ENCODE assay signal across 9 cellular contexts in genomic region chr11:112157274-112157766, GRCh38. TPM values are rescaled to one million over a fixed set of nuclear protein-coding genes. Genes with fewer than 3 reads are reported as not detected.
A peak's percentile ranks its signal among the peaks of the same experiment; 100 is the strongest.
DNase-seq lines count a peak whose midpoint lies in the region; ATAC-seq, FAIRE-seq and TF ChIP-seq lines count a peak whose summit lies in the region.
"Had no signal": no experiment of that assay in that cellular context is flagged by ENCODE, and none has a peak within 500 bp of the region (broad histone marks: within the 10 kb centered on the region; RNA-seq: fewer than 3 reads in every experiment).

No MANE protein-coding gene starts in this region.

- in situ Hi-C loops in HepG2 (cut with HindIII; ENCODE audit: extremely low pct_ligation_motif_present, low pct_unique_long_range_greater_than_20kb) = no loop called here

- peaks cover 28% of the 10 kb centered on the region for H3K4me1 ChIP-seq in HepG2 (ENCODE audit: insufficient read depth, low read length)

- TF ChIP-seq CTCF in HepG2 (CRISPR knock-in tag; IDR thresholded peaks at IDR 0.05) = no peak

- H3K9ac ChIP-seq in HepG2 (ENCODE audit: insufficient read depth, low read depth, low read length) = no peak overlapping the region

- peak overlapping the region; percentile 2 for H3K27ac ChIP-seq in HepG2 (ENCODE audit: extremely low read length, insufficient read depth, low read length)

- no peaks in the 10 kb centered on the region for H3K79me2 ChIP-seq in HepG2 (ENCODE audit: insufficient read depth, low read length)

- 0 out of 2 replicates have a peak overlapping the region, but pooled peaks have one; percentile 2 for H3K4me2 ChIP-seq in HepG2 (ENCODE audit: low read depth, low read length)

- H2AFZ ChIP-seq in HepG2 (ENCODE audit: low read length) = no peak overlapping the region

- no peaks in the 10 kb centered on the region for H4K20me1 ChIP-seq in HepG2 (ENCODE audit: insufficient read depth, low read length)

- POLR2A ChIA-PET in HepG2 (lab: Yijun Ruan, JAX) = interaction anchor here (1.1 to 1.2 kb wide), 3 partner anchors 43 to 71 kb away, joined by 3 to 4 read pairs (median 3); partner anchors contain the start of genes SDHD and TIMM8B

- no peak overlapping the region for H3K4me3 ChIP-seq in HepG2 (replicated peaks in 1 of 3; ENCODE audit: insufficient read depth in 1 of 3, low read depth in 2 of 3, low read length in 3 of 3)

- DNase-seq in AG08396 (ENCODE audit: low spot score) = peak; percentile 88
- DNase-seq in HS-5 (ENCODE audit: low read depth) = peak; percentile 97
- DNase-seq in astrocyte of the hippocampus (ENCODE audit: low read depth, low spot score) = peak; percentile 98
- peak; percentile 94 for DNase-seq in HepG2 (ENCODE audit: low spot score)
- DNase-seq: activated CD8-positive, alpha-beta memory T cell treated with anti-CD3 and anti-CD28 coated beads, Interleukin-2, amount 50 U/mL, for 4 hours had no signal

- intact Hi-C loops in HepG2 (cut with micrococcal nuclease; ENCODE audit: unreplicated experiment) = no loop called here

- no peaks in the 10 kb centered on the region for H3K27me3 ChIP-seq in HepG2 (ENCODE audit: control insufficient read depth in 1 of 2, insufficient read depth in 2 of 2, low read length in 2 of 2)

- ATAC-seq in HepG2 (peak; percentile 99), GM21367 (IDR thresholded peaks at IDR 0.05; ENCODE audit: unreplicated experiment) (no peak), GM18868 (IDR thresholded peaks at IDR 0.05; ENCODE audit: unreplicated experiment) (no peak), GM19463 (IDR thresholded peaks at IDR 0.05; ENCODE audit: unreplicated experiment) (no peak), GM18511 (IDR thresholded peaks at IDR 0.05; ENCODE audit: unreplicated experiment) (no peak)

- no peaks in the 10 kb centered on the region for H3K36me3 ChIP-seq in HepG2 (replicated peaks in 1 of 2; ENCODE audit: control insufficient read depth in 1 of 2, insufficient read depth in 2 of 2, low read length in 2 of 2)

- TF ChIP-seq EP300 in HepG2 (IDR thresholded peaks at IDR 0.05; ENCODE audit: low read depth in 2 of 2, low read length in 2 of 2) (no peak), HepG2 (CRISPR knock-in tag; IDR thresholded peaks at IDR 0.05; ENCODE audit: borderline replicate concordance) (peak; percentile 62; the same call in 1 of the 2 replicates)

- CTCF ChIA-PET in HepG2 (lab: Yijun Ruan, JAX; ENCODE audit: low intra/inter-chr PET ratio, low total read pairs) = no interaction called here

- H3K9me3 ChIP-seq in HepG2 (ENCODE audit: low read length) = no peaks in the 10 kb centered on the region

- TF ChIP-seq RAD21 in HepG2 (CRISPR knock-in tag; IDR thresholded peaks at IDR 0.05) = no peak

- no peak for TF ChIP-seq POLR2A in HepG2 (IDR thresholded peaks at IDR 0.05; ENCODE audit: insufficient read depth in 1 of 2, low read depth in 2 of 2, low read length in 2 of 2)

- FAIRE-seq in HepG2 (lab: Jason Lieb, UNC) = no peak

- WGBS in HepG2 (ENCODE audit: low lambda C conversion rate) = 21% methylated on average over 3 of the region's 3 CpGs

- BruUV-seq in HepG2 (replicated peaks; lab: Mats Ljungman, UMichigan) = no TSS peak

RNA-seq across cellular contexts. Expression of gene IL18, which starts 6.6 kb away (rescaled TPM):
- total RNA-seq in HepG2 (2016; rRNA removed; fragmentation: Illumina TruSeq; extraction: Trizol) = 0.89 and 1.4 TPM in 2 replicates
- total RNA-seq in HepG2 (2016; cell fraction: cytosol; rRNA removed; fragmentation: Illumina TruSeq; extraction: Trizol; ENCODE audit: low read depth) = 0.30 and 0.44 TPM in 2 replicates
- total RNA-seq in HepG2 (2016; cell fraction: insoluble cytoplasmic fraction; rRNA removed; fragmentation: Illumina TruSeq; extraction: Trizol) = 1.4 TPM in 2 replicates
- 0.72 and 0.74 TPM in 2 replicates for total RNA-seq in HepG2 (2016; cell fraction: membrane; rRNA removed; fragmentation: Illumina TruSeq; extraction: Trizol)
- total RNA-seq in HepG2 (2016; cell fraction: nucleus; rRNA removed; fragmentation: Illumina TruSeq; extraction: Trizol) = 0.66 and 0.75 TPM in 2 replicates
- polyA plus RNA-seq in HepG2 (2011; rRNA removed) = 2.7 and 3.6 TPM in 2 replicates
- polyA plus RNA-seq in HepG2 (2011; cell fraction: cytosol; rRNA removed) = 1.2 and 1.7 TPM in 2 replicates
- 1.4 and 2.7 TPM in 2 replicates for polyA plus RNA-seq in HepG2 (2011; cell fraction: nucleus; rRNA removed)
- 0.31 and 0.44 TPM in 2 replicates for polyA plus RNA-seq in HepG2 (2012)
- polyA plus RNA-seq in HepG2 (2016; cell fraction: cytosol; fragmentation: Illumina TruSeq; extraction: Trizol; ENCODE audit: low read depth) = 0.38 and 0.43 TPM in 2 replicates
- 1.1 and 1.3 TPM in 2 replicates for polyA plus RNA-seq in HepG2 (2016; cell fraction: insoluble cytoplasmic fraction; fragmentation: Illumina TruSeq; extraction: Trizol; ENCODE audit: low read depth)
- 0.60 and 1.1 TPM in 2 replicates for polyA plus RNA-seq in HepG2 (2016; cell fraction: membrane; fragmentation: Illumina TruSeq; extraction: Trizol; ENCODE audit: low read depth)
- 1.5 and 2.4 TPM in 2 replicates for polyA plus RNA-seq in HepG2 (2016; cell fraction: nucleus; fragmentation: Illumina TruSeq; extraction: Trizol; ENCODE audit: insufficient read depth, low read depth)
- polyA minus RNA-seq in HepG2 (2011; rRNA and poly(A)+ RNA removed; ENCODE audit: low replicate concordance) = 0.50 and 22.8 TPM in 2 replicates
- 0.97 and 1.5 TPM in 2 replicates for polyA minus RNA-seq in HepG2 (2011; cell fraction: cytosol; rRNA and poly(A)+ RNA removed)
- polyA minus RNA-seq in HepG2 (2011; cell fraction: nucleus; rRNA and poly(A)+ RNA removed) = 4.1 TPM in 2 replicates

RNA-seq across cellular contexts. Expression of gene TEX12, which starts 9.9 kb away (rescaled TPM):
- not detected in 2 replicates for total RNA-seq in HepG2 (2016; rRNA removed; fragmentation: Illumina TruSeq; extraction: Trizol)
- not detected in 2 replicates for total RNA-seq in HepG2 (2016; cell fraction: cytosol; rRNA removed; fragmentation: Illumina TruSeq; extraction: Trizol; ENCODE audit: low read depth)
- 0.15 TPM in 1 of 2 replicates, not detected in the other for total RNA-seq in HepG2 (2016; cell fraction: insoluble cytoplasmic fraction; rRNA removed; fragmentation: Illumina TruSeq; extraction: Trizol)
- total RNA-seq in HepG2 (2016; cell fraction: membrane; rRNA removed; fragmentation: Illumina TruSeq; extraction: Trizol) = not detected in 2 replicates
- total RNA-seq in HepG2 (2016; cell fraction: nucleus; rRNA removed; fragmentation: Illumina TruSeq; extraction: Trizol) = 0.69 TPM in 1 of 2 replicates, not detected in the other
- not detected in 2 replicates for polyA plus RNA-seq in HepG2 (2011; rRNA removed)
- not detected in 2 replicates for polyA plus RNA-seq in HepG2 (2011; cell fraction: cytosol; rRNA removed)
- 0.19 TPM in 1 of 2 replicates, not detected in the other for polyA plus RNA-seq in HepG2 (2011; cell fraction: nucleus; rRNA removed)
- polyA plus RNA-seq in HepG2 (2012) = not detected in 2 replicates
- polyA plus RNA-seq in HepG2 (2016; cell fraction: cytosol; fragmentation: Illumina TruSeq; extraction: Trizol; ENCODE audit: low read depth) = not detected in 2 replicates
- not detected in 2 replicates for polyA plus RNA-seq in HepG2 (2016; cell fraction: insoluble cytoplasmic fraction; fragmentation: Illumina TruSeq; extraction: Trizol; ENCODE audit: low read depth)
- polyA plus RNA-seq in HepG2 (2016; cell fraction: membrane; fragmentation: Illumina TruSeq; extraction: Trizol; ENCODE audit: low read depth) = not detected in 2 replicates
- polyA plus RNA-seq in HepG2 (2016; cell fraction: nucleus; fragmentation: Illumina TruSeq; extraction: Trizol; ENCODE audit: insufficient read depth, low read depth) = 1.6 TPM in 1 of 2 replicates, not detected in the other
- not detected in 2 replicates for polyA minus RNA-seq in HepG2 (2011; rRNA and poly(A)+ RNA removed; ENCODE audit: low replicate concordance)
- polyA minus RNA-seq in HepG2 (2011; cell fraction: cytosol; rRNA and poly(A)+ RNA removed) = not detected in 2 replicates
- polyA minus RNA-seq in HepG2 (2011; cell fraction: nucleus; rRNA and poly(A)+ RNA removed) = not detected in 2 replicates

RNA-seq across cellular contexts. Expression of gene BCO2, which starts 18.0 kb away (rescaled TPM):
- total RNA-seq in HepG2 (2016; rRNA removed; fragmentation: Illumina TruSeq; extraction: Trizol) = 0.38 TPM in 1 of 2 replicates, not detected in the other
- total RNA-seq in HepG2 (2016; cell fraction: cytosol; rRNA removed; fragmentation: Illumina TruSeq; extraction: Trizol; ENCODE audit: low read depth) = 0.40 and 1.2 TPM in 2 replicates
- total RNA-seq in HepG2 (2016; cell fraction: insoluble cytoplasmic fraction; rRNA removed; fragmentation: Illumina TruSeq; extraction: Trizol) = 0.34 and 0.41 TPM in 2 replicates
- total RNA-seq in HepG2 (2016; cell fraction: membrane; rRNA removed; fragmentation: Illumina TruSeq; extraction: Trizol) = 0.52 and 0.62 TPM in 2 replicates
- 0.78 and 0.81 TPM in 2 replicates for total RNA-seq in HepG2 (2016; cell fraction: nucleus; rRNA removed; fragmentation: Illumina TruSeq; extraction: Trizol)
- polyA plus RNA-seq in HepG2 (2011; rRNA removed) = 0.58 and 0.67 TPM in 2 replicates
- 0.15 and 0.19 TPM in 2 replicates for polyA plus RNA-seq in HepG2 (2011; cell fraction: cytosol; rRNA removed)
- polyA plus RNA-seq in HepG2 (2011; cell fraction: nucleus; rRNA removed) = 1.1 and 1.8 TPM in 2 replicates
- 0.72 and 1.4 TPM in 2 replicates for polyA plus RNA-seq in HepG2 (2012)
- polyA plus RNA-seq in HepG2 (2016; cell fraction: cytosol; fragmentation: Illumina TruSeq; extraction: Trizol; ENCODE audit: low read depth) = not detected in 2 replicates
- 0.40 and 0.53 TPM in 2 replicates for polyA plus RNA-seq in HepG2 (2016; cell fraction: insoluble cytoplasmic fraction; fragmentation: Illumina TruSeq; extraction: Trizol; ENCODE audit: low read depth)
- not detected in 2 replicates for polyA plus RNA-seq in HepG2 (2016; cell fraction: membrane; fragmentation: Illumina TruSeq; extraction: Trizol; ENCODE audit: low read depth)
- 2.3 and 2.8 TPM in 2 replicates for polyA plus RNA-seq in HepG2 (2016; cell fraction: nucleus; fragmentation: Illumina TruSeq; extraction: Trizol; ENCODE audit: insufficient read depth, low read depth)
- 0.28 and 0.40 TPM in 2 replicates for polyA minus RNA-seq in HepG2 (2011; rRNA and poly(A)+ RNA removed; ENCODE audit: low replicate concordance)
- not detected in 2 replicates for polyA minus RNA-seq in HepG2 (2011; cell fraction: cytosol; rRNA and poly(A)+ RNA removed)
- 2.7 and 4.0 TPM in 2 replicates for polyA minus RNA-seq in HepG2 (2011; cell fraction: nucleus; rRNA and poly(A)+ RNA removed)
